Comparison of ENCODE assay signal across 1 cellular context in the genomic region with DNA sequence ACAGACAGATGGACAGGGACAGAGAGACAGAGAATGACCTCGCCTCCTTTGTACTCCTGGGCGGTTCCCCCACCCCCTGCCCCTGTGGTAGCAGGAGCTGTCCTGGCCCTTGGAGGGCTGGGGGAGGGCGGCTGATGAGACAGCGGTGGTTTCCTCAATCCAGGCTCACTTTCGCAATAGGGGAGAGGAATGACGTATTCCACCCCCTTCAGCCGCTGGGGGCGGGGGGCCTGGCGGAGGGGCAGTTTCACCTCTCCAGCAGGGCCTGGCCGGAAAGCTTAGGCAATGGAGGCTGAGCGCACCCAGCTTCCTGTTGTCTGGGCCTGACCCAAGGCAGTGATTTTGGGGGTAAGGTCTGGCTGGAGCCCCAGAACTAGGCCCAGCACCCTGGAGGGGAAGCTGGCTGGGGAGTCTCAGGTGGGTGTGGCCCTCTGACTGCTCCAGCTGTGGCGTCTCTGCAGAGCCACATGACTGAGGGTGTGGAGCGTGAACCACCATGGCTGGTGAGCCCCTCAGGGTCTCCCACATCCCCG.
A peak's percentile ranks its signal among the peaks of the same experiment; 100 is the strongest.
TF ChIP-seq lines count a peak whose summit lies in the region.

No MANE protein-coding gene starts in this region.

TF ChIP-seq in K562, 482 proteins besides CTCF, POLR2A, EP300 and RAD21 (continued from another document and continues in another):
- TF ChIP-seq, protein P1, sequence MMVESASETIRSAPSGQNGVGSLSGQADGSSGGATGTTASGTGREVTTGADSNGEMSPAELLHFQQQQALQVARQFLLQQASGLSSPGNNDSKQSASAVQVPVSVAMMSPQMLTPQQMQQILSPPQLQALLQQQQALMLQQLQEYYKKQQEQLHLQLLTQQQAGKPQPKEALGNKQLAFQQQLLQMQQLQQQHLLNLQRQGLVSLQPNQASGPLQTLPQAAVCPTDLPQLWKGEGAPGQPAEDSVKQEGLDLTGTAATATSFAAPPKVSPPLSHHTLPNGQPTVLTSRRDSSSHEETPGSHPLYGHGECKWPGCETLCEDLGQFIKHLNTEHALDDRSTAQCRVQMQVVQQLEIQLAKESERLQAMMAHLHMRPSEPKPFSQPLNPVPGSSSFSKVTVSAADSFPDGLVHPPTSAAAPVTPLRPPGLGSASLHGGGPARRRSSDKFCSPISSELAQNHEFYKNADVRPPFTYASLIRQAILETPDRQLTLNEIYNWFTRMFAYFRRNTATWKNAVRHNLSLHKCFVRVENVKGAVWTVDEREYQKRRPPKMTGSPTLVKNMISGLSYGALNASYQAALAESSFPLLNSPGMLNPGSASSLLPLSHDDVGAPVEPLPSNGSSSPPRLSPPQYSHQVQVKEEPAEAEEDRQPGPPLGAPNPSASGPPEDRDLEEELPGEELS (CRISPR knock-in tag; IDR thresholded peaks at IDR 0.05; ENCODE audit: borderline replicate concordance) = no peak
- TF ChIP-seq SMARCE1 (IDR thresholded peaks at IDR 0.05) (peak; percentile 78), TCFL5 (CRISPR knock-in tag; conservative IDR thresholded peaks at IDR 0.05) (no peak), ZNF165 (CRISPR knock-in tag; IDR thresholded peaks at IDR 0.05; ENCODE audit: borderline replicate concordance) (no peak), ZKSCAN3 (CRISPR knock-in tag; IDR thresholded peaks at IDR 0.05) (no peak), PPARD (CRISPR knock-in tag; IDR thresholded peaks at IDR 0.05) (no peak), TAF9B (IDR thresholded peaks at IDR 0.05; ENCODE audit: partially characterized antibody) (peak; percentile 83), ZNF197 (CRISPR knock-in tag; IDR thresholded peaks at IDR 0.05; ENCODE audit: low read depth) (no peak), ZNF311 (CRISPR knock-in tag; IDR thresholded peaks at IDR 0.05) (no peak), MEF2D (tag; conservative IDR thresholded peaks at IDR 0.05; ENCODE audit: low read depth) (no peak), HDAC8 (tag; IDR thresholded peaks at IDR 0.05) (no peak), CBX1 (IDR thresholded peaks at IDR 0.05; ENCODE audit: low read depth) (no peak), ZNF445 (CRISPR knock-in tag; IDR thresholded peaks at IDR 0.05; ENCODE audit: low read depth) (no peak), LEF1 (IDR thresholded peaks at IDR 0.05) (peak; percentile 84; the same call in 1 of the 2 replicates), MTA2 (IDR thresholded peaks at IDR 0.05; ENCODE audit: low read depth) (no peak), POLR2AphosphoS5 (IDR thresholded peaks at IDR 0.05; ENCODE audit: control insufficient read depth, insufficient read depth, low read depth, low read length) (no peak), TCF7L2 (IDR thresholded peaks at IDR 0.05; ENCODE audit: low read depth, low read length) (no peak), ARID1B (IDR thresholded peaks at IDR 0.05) (peak; percentile 82), ILK (tag; IDR thresholded peaks at IDR 0.05; ENCODE audit: borderline replicate concordance, low read depth) (no peak), NR4A1 (CRISPR knock-in tag; IDR thresholded peaks at IDR 0.05) (no peak), NR4A1 (tag; IDR thresholded peaks at IDR 0.05) (no peak), MECOM (CRISPR knock-in tag; IDR thresholded peaks at IDR 0.05) (no peak), ZNF324 (CRISPR knock-in tag; IDR thresholded peaks at IDR 0.05) (no peak), MAZ (CRISPR knock-in tag; conservative IDR thresholded peaks at IDR 0.05 in 1 of 2, IDR thresholded peaks at IDR 0.05 in 1 of 2) (peak; percentile 91 to 98), POLR2G (IDR thresholded peaks at IDR 0.05; ENCODE audit: low read depth, low read length) (peak; percentile 61), MBD2 (IDR thresholded peaks at IDR 0.05; ENCODE audit: borderline replicate concordance, low read depth) (peak; percentile 32; the same call in 1 of the 2 replicates), SPI1 (IDR thresholded peaks at IDR 0.05; ENCODE audit: borderline replicate concordance, low read depth, low read length) (no peak), ZNF354B (CRISPR knock-in tag; IDR thresholded peaks at IDR 0.05) (no peak), RBM22 (IDR thresholded peaks at IDR 0.05; ENCODE audit: low read depth, low read length, poor library complexity, severe bottlenecking) (no peak), BRD4 (IDR thresholded peaks at IDR 0.05) (no peak), HOXB6 (CRISPR knock-in tag; IDR thresholded peaks at IDR 0.05; ENCODE audit: borderline replicate concordance) (no peak), E2F3 (CRISPR knock-in tag; IDR thresholded peaks at IDR 0.05) (no peak; the same call in 1 of the 2 replicates)
- TF ChIP-seq, protein P2, sequence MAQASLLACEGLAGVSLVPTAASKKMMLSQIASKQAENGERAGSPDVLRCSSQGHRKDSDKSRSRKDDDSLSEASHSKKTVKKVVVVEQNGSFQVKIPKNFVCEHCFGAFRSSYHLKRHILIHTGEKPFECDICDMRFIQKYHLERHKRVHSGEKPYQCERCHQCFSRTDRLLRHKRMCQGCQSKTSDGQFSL (CRISPR knock-in tag; IDR thresholded peaks at IDR 0.05) = no peak; the same call in none of the 2 replicates
- TF ChIP-seq, protein P2 (tag; IDR thresholded peaks at IDR 0.05) = peak in 1 of 2 experiments; percentile 33; a peak in 1 of 4 replicates
- TF ChIP-seq, protein P3, sequence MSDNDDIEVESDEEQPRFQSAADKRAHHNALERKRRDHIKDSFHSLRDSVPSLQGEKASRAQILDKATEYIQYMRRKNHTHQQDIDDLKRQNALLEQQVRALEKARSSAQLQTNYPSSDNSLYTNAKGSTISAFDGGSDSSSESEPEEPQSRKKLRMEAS (CRISPR knock-in tag; IDR thresholded peaks at IDR 0.05) = no peak
- TF ChIP-seq, protein P4, sequence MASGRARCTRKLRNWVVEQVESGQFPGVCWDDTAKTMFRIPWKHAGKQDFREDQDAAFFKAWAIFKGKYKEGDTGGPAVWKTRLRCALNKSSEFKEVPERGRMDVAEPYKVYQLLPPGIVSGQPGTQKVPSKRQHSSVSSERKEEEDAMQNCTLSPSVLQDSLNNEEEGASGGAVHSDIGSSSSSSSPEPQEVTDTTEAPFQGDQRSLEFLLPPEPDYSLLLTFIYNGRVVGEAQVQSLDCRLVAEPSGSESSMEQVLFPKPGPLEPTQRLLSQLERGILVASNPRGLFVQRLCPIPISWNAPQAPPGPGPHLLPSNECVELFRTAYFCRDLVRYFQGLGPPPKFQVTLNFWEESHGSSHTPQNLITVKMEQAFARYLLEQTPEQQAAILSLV (tag; IDR thresholded peaks at IDR 0.05) = peak; percentile 59
- TF ChIP-seq, protein P5, sequence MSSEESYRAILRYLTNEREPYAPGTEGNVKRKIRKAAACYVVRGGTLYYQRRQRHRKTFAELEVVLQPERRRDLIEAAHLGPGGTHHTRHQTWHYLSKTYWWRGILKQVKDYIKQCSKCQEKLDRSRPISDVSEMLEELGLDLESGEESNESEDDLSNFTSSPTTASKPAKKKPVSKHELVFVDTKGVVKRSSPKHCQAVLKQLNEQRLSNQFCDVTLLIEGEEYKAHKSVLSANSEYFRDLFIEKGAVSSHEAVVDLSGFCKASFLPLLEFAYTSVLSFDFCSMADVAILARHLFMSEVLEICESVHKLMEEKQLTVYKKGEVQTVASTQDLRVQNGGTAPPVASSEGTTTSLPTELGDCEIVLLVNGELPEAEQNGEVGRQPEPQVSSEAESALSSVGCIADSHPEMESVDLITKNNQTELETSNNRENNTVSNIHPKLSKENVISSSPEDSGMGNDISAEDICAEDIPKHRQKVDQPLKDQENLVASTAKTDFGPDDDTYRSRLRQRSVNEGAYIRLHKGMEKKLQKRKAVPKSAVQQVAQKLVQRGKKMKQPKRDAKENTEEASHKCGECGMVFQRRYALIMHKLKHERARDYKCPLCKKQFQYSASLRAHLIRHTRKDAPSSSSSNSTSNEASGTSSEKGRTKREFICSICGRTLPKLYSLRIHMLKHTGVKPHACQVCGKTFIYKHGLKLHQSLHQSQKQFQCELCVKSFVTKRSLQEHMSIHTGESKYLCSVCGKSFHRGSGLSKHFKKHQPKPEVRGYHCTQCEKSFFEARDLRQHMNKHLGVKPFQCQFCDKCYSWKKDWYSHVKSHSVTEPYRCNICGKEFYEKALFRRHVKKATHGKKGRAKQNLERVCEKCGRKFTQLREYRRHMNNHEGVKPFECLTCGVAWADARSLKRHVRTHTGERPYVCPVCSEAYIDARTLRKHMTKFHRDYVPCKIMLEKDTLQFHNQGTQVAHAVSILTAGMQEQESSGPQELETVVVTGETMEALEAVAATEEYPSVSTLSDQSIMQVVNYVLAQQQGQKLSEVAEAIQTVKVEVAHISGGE (CRISPR knock-in tag; IDR thresholded peaks at IDR 0.05) = no peak
- TF ChIP-seq, protein P6, sequence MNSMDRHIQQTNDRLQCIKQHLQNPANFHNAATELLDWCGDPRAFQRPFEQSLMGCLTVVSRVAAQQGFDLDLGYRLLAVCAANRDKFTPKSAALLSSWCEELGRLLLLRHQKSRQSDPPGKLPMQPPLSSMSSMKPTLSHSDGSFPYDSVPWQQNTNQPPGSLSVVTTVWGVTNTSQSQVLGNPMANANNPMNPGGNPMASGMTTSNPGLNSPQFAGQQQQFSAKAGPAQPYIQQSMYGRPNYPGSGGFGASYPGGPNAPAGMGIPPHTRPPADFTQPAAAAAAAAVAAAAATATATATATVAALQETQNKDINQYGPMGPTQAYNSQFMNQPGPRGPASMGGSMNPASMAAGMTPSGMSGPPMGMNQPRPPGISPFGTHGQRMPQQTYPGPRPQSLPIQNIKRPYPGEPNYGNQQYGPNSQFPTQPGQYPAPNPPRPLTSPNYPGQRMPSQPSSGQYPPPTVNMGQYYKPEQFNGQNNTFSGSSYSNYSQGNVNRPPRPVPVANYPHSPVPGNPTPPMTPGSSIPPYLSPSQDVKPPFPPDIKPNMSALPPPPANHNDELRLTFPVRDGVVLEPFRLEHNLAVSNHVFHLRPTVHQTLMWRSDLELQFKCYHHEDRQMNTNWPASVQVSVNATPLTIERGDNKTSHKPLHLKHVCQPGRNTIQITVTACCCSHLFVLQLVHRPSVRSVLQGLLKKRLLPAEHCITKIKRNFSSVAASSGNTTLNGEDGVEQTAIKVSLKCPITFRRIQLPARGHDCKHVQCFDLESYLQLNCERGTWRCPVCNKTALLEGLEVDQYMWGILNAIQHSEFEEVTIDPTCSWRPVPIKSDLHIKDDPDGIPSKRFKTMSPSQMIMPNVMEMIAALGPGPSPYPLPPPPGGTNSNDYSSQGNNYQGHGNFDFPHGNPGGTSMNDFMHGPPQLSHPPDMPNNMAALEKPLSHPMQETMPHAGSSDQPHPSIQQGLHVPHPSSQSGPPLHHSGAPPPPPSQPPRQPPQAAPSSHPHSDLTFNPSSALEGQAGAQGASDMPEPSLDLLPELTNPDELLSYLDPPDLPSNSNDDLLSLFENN (IDR thresholded peaks at IDR 0.05; ENCODE audit: low read depth in 2 of 2, low read length in 2 of 2) = no peak
- TF ChIP-seq, protein P7, sequence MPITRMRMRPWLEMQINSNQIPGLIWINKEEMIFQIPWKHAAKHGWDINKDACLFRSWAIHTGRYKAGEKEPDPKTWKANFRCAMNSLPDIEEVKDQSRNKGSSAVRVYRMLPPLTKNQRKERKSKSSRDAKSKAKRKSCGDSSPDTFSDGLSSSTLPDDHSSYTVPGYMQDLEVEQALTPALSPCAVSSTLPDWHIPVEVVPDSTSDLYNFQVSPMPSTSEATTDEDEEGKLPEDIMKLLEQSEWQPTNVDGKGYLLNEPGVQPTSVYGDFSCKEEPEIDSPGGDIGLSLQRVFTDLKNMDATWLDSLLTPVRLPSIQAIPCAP (CRISPR knock-in tag; IDR thresholded peaks at IDR 0.05; ENCODE audit: borderline replicate concordance) = no peak
- TF ChIP-seq, protein P8, sequence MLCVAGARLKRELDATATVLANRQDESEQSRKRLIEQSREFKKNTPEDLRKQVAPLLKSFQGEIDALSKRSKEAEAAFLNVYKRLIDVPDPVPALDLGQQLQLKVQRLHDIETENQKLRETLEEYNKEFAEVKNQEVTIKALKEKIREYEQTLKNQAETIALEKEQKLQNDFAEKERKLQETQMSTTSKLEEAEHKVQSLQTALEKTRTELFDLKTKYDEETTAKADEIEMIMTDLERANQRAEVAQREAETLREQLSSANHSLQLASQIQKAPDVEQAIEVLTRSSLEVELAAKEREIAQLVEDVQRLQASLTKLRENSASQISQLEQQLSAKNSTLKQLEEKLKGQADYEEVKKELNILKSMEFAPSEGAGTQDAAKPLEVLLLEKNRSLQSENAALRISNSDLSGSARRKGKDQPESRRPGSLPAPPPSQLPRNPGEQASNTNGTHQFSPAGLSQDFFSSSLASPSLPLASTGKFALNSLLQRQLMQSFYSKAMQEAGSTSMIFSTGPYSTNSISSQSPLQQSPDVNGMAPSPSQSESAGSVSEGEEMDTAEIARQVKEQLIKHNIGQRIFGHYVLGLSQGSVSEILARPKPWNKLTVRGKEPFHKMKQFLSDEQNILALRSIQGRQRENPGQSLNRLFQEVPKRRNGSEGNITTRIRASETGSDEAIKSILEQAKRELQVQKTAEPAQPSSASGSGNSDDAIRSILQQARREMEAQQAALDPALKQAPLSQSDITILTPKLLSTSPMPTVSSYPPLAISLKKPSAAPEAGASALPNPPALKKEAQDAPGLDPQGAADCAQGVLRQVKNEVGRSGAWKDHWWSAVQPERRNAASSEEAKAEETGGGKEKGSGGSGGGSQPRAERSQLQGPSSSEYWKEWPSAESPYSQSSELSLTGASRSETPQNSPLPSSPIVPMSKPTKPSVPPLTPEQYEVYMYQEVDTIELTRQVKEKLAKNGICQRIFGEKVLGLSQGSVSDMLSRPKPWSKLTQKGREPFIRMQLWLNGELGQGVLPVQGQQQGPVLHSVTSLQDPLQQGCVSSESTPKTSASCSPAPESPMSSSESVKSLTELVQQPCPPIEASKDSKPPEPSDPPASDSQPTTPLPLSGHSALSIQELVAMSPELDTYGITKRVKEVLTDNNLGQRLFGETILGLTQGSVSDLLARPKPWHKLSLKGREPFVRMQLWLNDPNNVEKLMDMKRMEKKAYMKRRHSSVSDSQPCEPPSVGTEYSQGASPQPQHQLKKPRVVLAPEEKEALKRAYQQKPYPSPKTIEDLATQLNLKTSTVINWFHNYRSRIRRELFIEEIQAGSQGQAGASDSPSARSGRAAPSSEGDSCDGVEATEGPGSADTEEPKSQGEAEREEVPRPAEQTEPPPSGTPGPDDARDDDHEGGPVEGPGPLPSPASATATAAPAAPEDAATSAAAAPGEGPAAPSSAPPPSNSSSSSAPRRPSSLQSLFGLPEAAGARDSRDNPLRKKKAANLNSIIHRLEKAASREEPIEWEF (CRISPR knock-in tag; IDR thresholded peaks at IDR 0.05) = no peak
- TF ChIP-seq, protein P9, sequence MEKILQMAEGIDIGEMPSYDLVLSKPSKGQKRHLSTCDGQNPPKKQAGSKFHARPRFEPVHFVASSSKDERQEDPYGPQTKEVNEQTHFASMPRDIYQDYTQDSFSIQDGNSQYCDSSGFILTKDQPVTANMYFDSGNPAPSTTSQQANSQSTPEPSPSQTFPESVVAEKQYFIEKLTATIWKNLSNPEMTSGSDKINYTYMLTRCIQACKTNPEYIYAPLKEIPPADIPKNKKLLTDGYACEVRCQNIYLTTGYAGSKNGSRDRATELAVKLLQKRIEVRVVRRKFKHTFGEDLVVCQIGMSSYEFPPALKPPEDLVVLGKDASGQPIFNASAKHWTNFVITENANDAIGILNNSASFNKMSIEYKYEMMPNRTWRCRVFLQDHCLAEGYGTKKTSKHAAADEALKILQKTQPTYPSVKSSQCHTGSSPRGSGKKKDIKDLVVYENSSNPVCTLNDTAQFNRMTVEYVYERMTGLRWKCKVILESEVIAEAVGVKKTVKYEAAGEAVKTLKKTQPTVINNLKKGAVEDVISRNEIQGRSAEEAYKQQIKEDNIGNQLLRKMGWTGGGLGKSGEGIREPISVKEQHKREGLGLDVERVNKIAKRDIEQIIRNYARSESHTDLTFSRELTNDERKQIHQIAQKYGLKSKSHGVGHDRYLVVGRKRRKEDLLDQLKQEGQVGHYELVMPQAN (IDR thresholded peaks at IDR 0.05; ENCODE audit: borderline replicate concordance) = no peak; the same call in 1 of the 2 replicates
